9 cellular contexts compared by ENCODE assay signal in genomic region chr11:14029971-14030531, GRCh38.
A peak's percentile ranks its signal among the peaks of the same experiment; 100 is the strongest.
DNase-seq lines count a peak whose midpoint lies in the region.
"Had no signal": no experiment of that assay in that cellular context is flagged by ENCODE, and none has a peak within 500 bp of the region (broad histone marks: within the 10 kb centered on the region; RNA-seq: fewer than 3 reads in every experiment).

No MANE protein-coding gene starts in this region.

- no peaks in the 10 kb centered on the region for H3F3A ChIP-seq in GM23248 (ENCODE audit: insufficient read depth)

- H3K4me3 ChIP-seq in GM23248: no peak overlapping the region
- no peak overlapping the region for H3K4me3 ChIP-seq in skeletal muscle satellite cell (ENCODE audit: low read length)
- H3K4me3 ChIP-seq: gastrocnemius medialis had no signal

- no peak overlapping the region for H3K27ac ChIP-seq in GM23248
- H3K27ac ChIP-seq: gastrocnemius medialis had no signal

- no peaks in the 10 kb centered on the region for H3K9me3 ChIP-seq in GM23248 (ENCODE audit: low read depth)
- H3K9me3 ChIP-seq in skeletal muscle satellite cell (replicated peaks; ENCODE audit: low read length): no peaks in the 10 kb centered on the region
- H3K9me3 ChIP-seq: gastrocnemius medialis had no signal

- no peaks in the 10 kb centered on the region for H3K9me2 ChIP-seq in GM23248 (ENCODE audit: insufficient read depth)

- H3K4me1 ChIP-seq in GM23248 (ENCODE audit: insufficient read depth) (peaks cover 12% of the 10 kb centered on the region), skeletal muscle satellite cell (ENCODE audit: control insufficient read depth, insufficient read depth, low read length) (peaks cover 13% of the 10 kb centered on the region)
- H3K4me1 ChIP-seq: gastrocnemius medialis had no signal

- no peaks in the 10 kb centered on the region for H3K36me3 ChIP-seq in GM23248 (ENCODE audit: low read depth)
- H3K36me3 ChIP-seq in skeletal muscle satellite cell (ENCODE audit: insufficient read depth, low read length): no peaks in the 10 kb centered on the region
- H3K36me3 ChIP-seq: gastrocnemius medialis had no signal

- H3K36me3 Mint-ChIP-seq in T-helper 2 cell treated with Interferon-gamma antibody and Interleukin-4, amounts not matched to agents 5 μg/mL and 100 μg/mL, for 36 hours (ENCODE audit: low read depth): no peaks in the 10 kb centered on the region

- H3K27ac Mint-ChIP-seq in T-helper 2 cell treated with Interferon-gamma antibody and Interleukin-4, amounts not matched to agents 5 μg/mL and 100 μg/mL, for 36 hours: no peak overlapping the region

- H3K4me3 Mint-ChIP-seq in T-helper 2 cell treated with Interferon-gamma antibody and Interleukin-4, amounts not matched to agents 5 μg/mL and 100 μg/mL, for 36 hours: no peak overlapping the region

- no peaks in the 10 kb centered on the region for H4K20me1 ChIP-seq in GM23248 (ENCODE audit: insufficient read depth)

- no peaks in the 10 kb centered on the region for H3K79me2 ChIP-seq in GM23248 (ENCODE audit: insufficient read depth)

- 24 to 30% methylated on average over 10 of the region's 10 CpGs for WGBS in GM23248 (ENCODE audit: low coverage in 1 of 2, low lambda C conversion rate in 2 of 2, missing lambda C conversion rate in 2 of 2), 2 experiments

- peaks cover 6% of the 10 kb centered on the region for H3K27me3 Mint-ChIP-seq in T-helper 2 cell treated with Interferon-gamma antibody and Interleukin-4, amounts not matched to agents 5 μg/mL and 100 μg/mL, for 36 hours (ENCODE audit: low read depth)

- DNase-seq in GM23248: peak; percentile 72
- peak; percentile 20 for DNase-seq in RPMI7951 (ENCODE audit: low read depth)
- peak; percentile 0 for DNase-seq in glomerular visceral epithelial cell (ENCODE audit: extremely low spot score)
- DNase-seq in activated naive CD4-positive, alpha-beta T cell treated with Interleukin-2 at 50 U/mL for 16 hours: no peak
- no peak for DNase-seq in T-helper 2 cell treated with Interferon-gamma antibody and Interleukin-4, amounts not matched to agents 5 μg/mL and 100 μg/mL, for 36 hours (ENCODE audit: low spot score)
- DNase-seq in RPMI8226: no peak
- no peak for DNase-seq in GDM1 (lab: John Stamatoyannopoulos, UW)

- H3K9me3 Mint-ChIP-seq in T-helper 2 cell treated with Interferon-gamma antibody and Interleukin-4, amounts not matched to agents 5 μg/mL and 100 μg/mL, for 36 hours: no peaks in the 10 kb centered on the region

- H3K9ac ChIP-seq in GM23248 (0 out of 2 replicates have a peak overlapping the region, but pooled peaks have one; percentile 3), skeletal muscle satellite cell (ENCODE audit: low read depth, low read length) (no peak overlapping the region)

- in situ Hi-C loops in GM23248 (cut with MboI): no loop called here

- H2AFZ ChIP-seq in GM23248: peak overlapping the region; percentile 54

- no peaks in the 10 kb centered on the region for H3K4me1 Mint-ChIP-seq in T-helper 2 cell treated with Interferon-gamma antibody and Interleukin-4, amounts not matched to agents 5 μg/mL and 100 μg/mL, for 36 hours (ENCODE audit: low read depth)

- H3K27me3 ChIP-seq in GM23248 (replicated peaks; ENCODE audit: insufficient read depth) (no peaks in the 10 kb centered on the region; the same call in 1 of the 2 replicates), skeletal muscle satellite cell (ENCODE audit: control insufficient read depth, insufficient read depth, low read length) (peaks cover 34% of the 10 kb centered on the region)
- H3K27me3 ChIP-seq: gastrocnemius medialis had no signal

- peak overlapping the region; percentile 46 for H3K4me2 ChIP-seq in GM23248 (ENCODE audit: unreplicated experiment)
- H3K4me2 ChIP-seq in skeletal muscle satellite cell (ENCODE audit: low read length): peak overlapping the region; percentile 20

Comparison
In these comparisons a context has a peak if more than half of its experiments do, and no peak if none do; other contexts are left out.
1. DNase-seq: peak in GM23248 (single experiment), RPMI7951 (single experiment) and glomerular visceral epithelial cell (single experiment); none in activated naive CD4-positive, alpha-beta T cell treated with Interleukin-2 at 50 U/mL for 16 hours (single experiment), T-helper 2 cell treated with Interferon-gamma antibody and Interleukin-4, amounts not matched to agents 5 μg/mL and 100 μg/mL, for 36 hours (single experiment), RPMI8226 (single experiment) and GDM1 (single experiment).